15 cellular contexts compared by ENCODE assay signal in the genomic region with DNA sequence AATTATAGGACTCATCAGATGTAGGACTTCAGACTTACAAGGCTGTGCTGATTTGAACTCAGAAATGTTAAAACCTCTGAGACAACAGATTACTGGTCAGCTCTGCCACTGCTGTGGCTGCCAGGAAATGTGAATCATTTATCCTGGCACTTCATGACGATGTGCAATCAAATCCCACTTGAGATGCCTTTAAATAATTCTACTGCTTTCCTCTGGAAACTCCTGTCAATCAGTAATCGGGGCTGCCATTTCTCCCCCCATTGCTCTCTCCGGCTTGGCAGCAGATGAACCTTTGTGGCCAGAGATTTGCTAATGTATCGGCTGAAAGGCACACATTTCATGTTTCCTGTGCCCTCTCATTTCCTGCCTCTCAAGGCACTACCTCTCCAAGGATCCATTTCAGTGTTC.
DNase-seq lines count a peak whose midpoint lies in the region; ATAC-seq, FAIRE-seq and TF ChIP-seq lines count a peak whose summit lies in the region.
"Had no signal": no experiment of that assay in that cellular context is flagged by ENCODE, and none has a peak within 500 bp of the region (broad histone marks: within the 10 kb centered on the region; RNA-seq: fewer than 3 reads in every experiment).

No MANE protein-coding gene starts in this region.

- CTCF ChIA-PET in GM10248 (lab: Yijun Ruan, JAX): no interaction called here

- no peak for TF ChIP-seq POLR2A in body of pancreas (IDR thresholded peaks at IDR 0.05)

- H3K27me3 ChIP-seq in bronchial epithelial cell (ENCODE audit: control insufficient read depth, insufficient read depth, low read length) (no peaks in the 10 kb centered on the region), neural cell (ENCODE audit: insufficient read depth, low read depth, low read length) (no peaks in the 10 kb centered on the region), BE2C (no peaks in the 10 kb centered on the region), body of pancreas (no peaks in the 10 kb centered on the region)
- H3K27me3 ChIP-seq: ascending aorta, esophagus squamous epithelium, transverse colon had no signal

- H3K9me3 ChIP-seq in neural cell (ENCODE audit: low read length) (no peaks in the 10 kb centered on the region), BE2C (no peaks in the 10 kb centered on the region), body of pancreas (no peaks in the 10 kb centered on the region)
- H3K9me3 ChIP-seq: ascending aorta, esophagus squamous epithelium, transverse colon had no signal

- H3K36me3 ChIP-seq in bronchial epithelial cell (ENCODE audit: control insufficient read depth, insufficient read depth, low read length) (no peaks in the 10 kb centered on the region), neural cell (ENCODE audit: insufficient read depth, low read length) (no peaks in the 10 kb centered on the region), BE2C (no peaks in the 10 kb centered on the region), body of pancreas (replicated peaks in 1 of 2; ENCODE audit: insufficient read depth in 1 of 2, low read depth in 2 of 2) (no peaks in the 10 kb centered on the region)
- H3K36me3 ChIP-seq: ascending aorta, esophagus squamous epithelium, transverse colon had no signal

- FAIRE-seq in bronchial epithelial cell (lab: Jason Lieb, UNC): no peak
- FAIRE-seq: keratinocyte had no signal

- POLR2A ChIA-PET in GM10248 (lab: Yijun Ruan, JAX): no interaction called here

- TF ChIP-seq CTCF in bronchial epithelial cell (IDR thresholded peaks at IDR 0.05; ENCODE audit: insufficient read depth, low read length, severe bottlenecking) (no peak), neural cell (IDR thresholded peaks at IDR 0.05; ENCODE audit: poor library complexity, severe bottlenecking) (no peak), BE2C (IDR thresholded peaks at IDR 0.05; ENCODE audit: low read depth, low read length) (no peak), GM10248 (IDR thresholded peaks at IDR 0.05; ENCODE audit: control extremely low read depth, extremely low read depth, low read depth, missing control alignments) (no peak), body of pancreas (IDR thresholded peaks at IDR 0.05) (no peak)

- 1 to 11% methylated on average over 4 of the region's 4 CpGs for WGBS in body of pancreas, 2 donors

- no peaks in the 10 kb centered on the region for H3K79me2 ChIP-seq in neural cell (replicated peaks; ENCODE audit: insufficient read depth, low read length)

- H3K4me1 ChIP-seq in BE2C: peaks cover 20% of the 10 kb centered on the region
- H3K4me1 ChIP-seq in body of pancreas: no peaks in the 10 kb centered on the region
- H3K4me1 ChIP-seq: ascending aorta, esophagus squamous epithelium, transverse colon had no signal

- H4K20me1 ChIP-seq in neural cell (ENCODE audit: insufficient read depth): no peaks in the 10 kb centered on the region

- peak; percentile 69 for TF ChIP-seq EP300 in neural cell (conservative IDR thresholded peaks at IDR 0.05; ENCODE audit: poor library complexity, severe bottlenecking)

- H2AFZ ChIP-seq in neural cell (ENCODE audit: low read depth, low read length): no peak overlapping the region

- H3K9me2 ChIP-seq in neural cell (ENCODE audit: insufficient read depth, low read length): no peaks in the 10 kb centered on the region

- peak overlapping the region; percentile 13 for H3K4me2 ChIP-seq in neural cell (ENCODE audit: low read length)

- H3K27ac ChIP-seq in neural cell (ENCODE audit: low read length): peak overlapping the region; percentile 72
- H3K27ac ChIP-seq in body of pancreas: no peak overlapping the region
- H3K27ac ChIP-seq: ascending aorta, esophagus squamous epithelium, HL-60, transverse colon had no signal

- H3K4me3 ChIP-seq in bronchial epithelial cell (ENCODE audit: low read depth, low read length): no peak overlapping the region
- peak overlapping the region; percentile 37 for H3K4me3 ChIP-seq in neural cell (ENCODE audit: low read length)
- H3K4me3 ChIP-seq in BE2C (ENCODE audit: low read depth, low read length): no peak overlapping the region
- no peak overlapping the region for H3K4me3 ChIP-seq in body of pancreas
- H3K4me3 ChIP-seq: ascending aorta, esophagus squamous epithelium, transverse colon had no signal

- DNase-seq in GM04504 (ENCODE audit: low read depth) (peak; percentile 0), NCI-H446 treated with DMSO at 0.1 percent for 48 hours (lab: John Stamatoyannopoulos, UW) (peak; percentile 76), bronchial epithelial cell (ENCODE audit: low read depth) (peak; percentile 73), BE2C (no peak), GM10248 (ENCODE audit: extremely low spot score) (no peak), body of pancreas (no peak), AG08395 (ENCODE audit: low spot score) (no peak)
- DNase-seq: activated T-cell treated with anti-CD3 and anti-CD28 coated beads, Interleukin-2, amount 50 U/mL, for 24 hours; esophagus squamous epithelium; posterior cingulate gyrus; transverse colon had no signal

- peaks cover 3% of the 10 kb centered on the region for H3F3A ChIP-seq in neural cell (ENCODE audit: insufficient read depth, low read length, poor library complexity, severe bottlenecking)

- peak; percentile 17 for TF ChIP-seq RAD21 in neural cell (conservative IDR thresholded peaks at IDR 0.05)

- intact Hi-C loops in body of pancreas (cut with DNase I): no loop called here

- H3K9ac ChIP-seq in neural cell (ENCODE audit: low read length): peak overlapping the region; percentile 38

- no peak for ATAC-seq in body of pancreas

TF ChIP-seq in neural cell, 6 proteins besides CTCF, POLR2A, EP300 and RAD21:
- TF ChIP-seq POLR2AphosphoS5 (IDR thresholded peaks at IDR 0.05) (peak; percentile 49), MXI1 (conservative IDR thresholded peaks at IDR 0.05; ENCODE audit: poor library complexity, severe bottlenecking) (no peak)
- TF ChIP-seq, protein P1, sequence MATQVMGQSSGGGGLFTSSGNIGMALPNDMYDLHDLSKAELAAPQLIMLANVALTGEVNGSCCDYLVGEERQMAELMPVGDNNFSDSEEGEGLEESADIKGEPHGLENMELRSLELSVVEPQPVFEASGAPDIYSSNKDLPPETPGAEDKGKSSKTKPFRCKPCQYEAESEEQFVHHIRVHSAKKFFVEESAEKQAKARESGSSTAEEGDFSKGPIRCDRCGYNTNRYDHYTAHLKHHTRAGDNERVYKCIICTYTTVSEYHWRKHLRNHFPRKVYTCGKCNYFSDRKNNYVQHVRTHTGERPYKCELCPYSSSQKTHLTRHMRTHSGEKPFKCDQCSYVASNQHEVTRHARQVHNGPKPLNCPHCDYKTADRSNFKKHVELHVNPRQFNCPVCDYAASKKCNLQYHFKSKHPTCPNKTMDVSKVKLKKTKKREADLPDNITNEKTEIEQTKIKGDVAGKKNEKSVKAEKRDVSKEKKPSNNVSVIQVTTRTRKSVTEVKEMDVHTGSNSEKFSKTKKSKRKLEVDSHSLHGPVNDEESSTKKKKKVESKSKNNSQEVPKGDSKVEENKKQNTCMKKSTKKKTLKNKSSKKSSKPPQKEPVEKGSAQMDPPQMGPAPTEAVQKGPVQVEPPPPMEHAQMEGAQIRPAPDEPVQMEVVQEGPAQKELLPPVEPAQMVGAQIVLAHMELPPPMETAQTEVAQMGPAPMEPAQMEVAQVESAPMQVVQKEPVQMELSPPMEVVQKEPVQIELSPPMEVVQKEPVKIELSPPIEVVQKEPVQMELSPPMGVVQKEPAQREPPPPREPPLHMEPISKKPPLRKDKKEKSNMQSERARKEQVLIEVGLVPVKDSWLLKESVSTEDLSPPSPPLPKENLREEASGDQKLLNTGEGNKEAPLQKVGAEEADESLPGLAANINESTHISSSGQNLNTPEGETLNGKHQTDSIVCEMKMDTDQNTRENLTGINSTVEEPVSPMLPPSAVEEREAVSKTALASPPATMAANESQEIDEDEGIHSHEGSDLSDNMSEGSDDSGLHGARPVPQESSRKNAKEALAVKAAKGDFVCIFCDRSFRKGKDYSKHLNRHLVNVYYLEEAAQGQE (IDR thresholded peaks at IDR 0.05; ENCODE audit: borderline replicate concordance): peak; percentile 77

Comparison
In these comparisons a context has a peak if more than half of its experiments do, and no peak if none do; other contexts are left out.
1. DNase-seq: peak in GM04504 (single experiment), NCI-H446 treated with DMSO at 0.1 percent for 48 hours (single experiment) and bronchial epithelial cell (single experiment); none in BE2C (single experiment), GM10248 (single experiment), body of pancreas (0 of 4) and AG08395 (single experiment).